Comparison of ENCODE assay signal across 8 cellular contexts in the genomic region with DNA sequence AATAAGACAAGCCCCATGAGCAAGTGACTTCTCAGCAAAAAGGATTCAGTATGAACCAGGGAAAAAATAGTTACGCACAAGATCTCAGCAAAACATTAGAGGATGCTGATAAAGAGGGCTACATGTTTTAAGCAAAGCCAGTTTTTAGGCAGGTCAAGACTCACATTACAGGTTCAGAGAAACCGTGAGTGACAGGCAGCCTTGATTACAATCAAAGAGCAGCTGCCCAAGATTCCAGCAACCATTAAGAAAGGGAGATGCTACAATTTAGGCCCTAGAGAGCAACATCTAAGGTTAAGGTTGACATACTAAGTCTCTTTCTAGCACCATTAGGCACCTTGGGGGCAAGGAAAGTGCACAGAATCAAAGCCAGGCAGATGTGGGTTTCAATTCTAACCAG.
"Had no signal": no experiment of that assay in that cellular context is flagged by ENCODE, and none has a peak within 500 bp of the region (broad histone marks: within the 10 kb centered on the region; RNA-seq: fewer than 3 reads in every experiment).

No MANE protein-coding gene starts in this region.

- FAIRE-seq: HTR-8/SVneo had no signal

- H3K4me2 ChIP-seq: KMS-11 had no signal

- H3K27ac ChIP-seq: GM23248, KMS-11 had no signal

- H3K4me3 Mint-ChIP-seq: H9 had no signal

- H3K4me3 ChIP-seq: GM23248 had no signal

- H3K9me3 Mint-ChIP-seq: H9 had no signal

- DNase-seq: GM23248, GOT3, H9, HCEC 1CT, IMR-90, KBM-7 had no signal

- H3K9ac ChIP-seq: GM23248, KMS-11 had no signal

- H2AFZ ChIP-seq: GM23248 had no signal
